Comparison of ENCODE assay signal across 8 cellular contexts in genomic region chr2:70070557-70071268, GRCh38. TPM values are rescaled to one million over a fixed set of nuclear protein-coding genes. Genes with fewer than 3 reads are reported as not detected.
A peak's percentile ranks its signal among the peaks of the same experiment; 100 is the strongest.
DNase-seq lines count a peak whose midpoint lies in the region; ATAC-seq and TF ChIP-seq lines count a peak whose summit lies in the region.

No MANE protein-coding gene starts in this region.

- H3K27ac ChIP-seq in transverse colon = peak overlapping the region; percentile 73 to 88 (median 84)

- no peak for TF ChIP-seq EP300 in transverse colon (IDR thresholded peaks at IDR 0.05; ENCODE audit: low read depth)

- TF ChIP-seq CTCF in fibroblast of mammary gland (conservative IDR thresholded peaks at IDR 0.05; ENCODE audit: control insufficient read depth, insufficient read depth, low read depth, low read length) = peak; percentile 96
- peak; percentile 72 for TF ChIP-seq CTCF in natural killer cell (IDR thresholded peaks at IDR 0.05)
- peak; percentile 76 to 97 (median 81) for TF ChIP-seq CTCF in transverse colon (IDR thresholded peaks at IDR 0.05)

- H3K27me3 ChIP-seq in transverse colon = no peaks in the 10 kb centered on the region

- no peak for TF ChIP-seq POLR2A in transverse colon (IDR thresholded peaks at IDR 0.05)

- WGBS in transverse colon (ENCODE audit: low coverage in 1 of 2), 2 donors = 0 to 61% methylated on average over 1 to 13 of the region's 13 CpGs

- no peaks in the 10 kb centered on the region for H3K27me3 Mint-ChIP-seq in natural killer cell (ENCODE audit: low read depth in 2 of 2)

- H3K36me3 ChIP-seq in transverse colon = peaks cover 0 to 4% (median 2%) of the 10 kb centered on the region in 4 donors

- H3K9me3 ChIP-seq in transverse colon = no peaks in the 10 kb centered on the region

- peak overlapping the region; percentile 88 to 94 for H3K27ac Mint-ChIP-seq in natural killer cell

- intact Hi-C loops in natural killer cell (cut with micrococcal nuclease) (no loop called here), transverse colon (cut with DNase I; ENCODE audit: low total_unique reads) (loop anchor here (10.0 kb wide), 1 partner anchor 156 kb away; the partner anchor contains the start of gene MXD1)

- H3K36me3 Mint-ChIP-seq in natural killer cell = no peaks in the 10 kb centered on the region

- ATAC-seq in GM21825 (IDR thresholded peaks at IDR 0.05; ENCODE audit: unreplicated experiment) (peak; percentile 75), natural killer cell (peak; percentile 71 to 89 (median 81))

- no peaks in the 10 kb centered on the region for H3K9me3 Mint-ChIP-seq in natural killer cell

- H3K4me3 ChIP-seq in fibroblast of mammary gland (ENCODE audit: control insufficient read depth, low read depth, low read length) (no peak overlapping the region), transverse colon (no peak overlapping the region)

- H3K4me1 Mint-ChIP-seq in natural killer cell = peaks cover 31 to 35% of the 10 kb centered on the region in 2 donors

- in situ Hi-C loops in transverse colon (cut with MboI; ENCODE audit: low pct_ligation_motif_present in 1 of 4, low pct_unique_long_range_greater_than_20kb in 1 of 4, low sequenced_read_pairs in 3 of 4) = loop anchor here in 3 of 4 donors (10.0 to 25.0 kb wide), 3 partner anchors 74 to 158 kb away; partner anchors contain the start of gene MXD1 (in 1 of the 3)

- DNase-seq in Daoy (ENCODE audit: low read depth) = peak; percentile 77
- peak; percentile 82 for DNase-seq in LHCN-M2 (ENCODE audit: low read depth)
- DNase-seq in activated effector memory CD4-positive, alpha-beta T cell treated with Interleukin-2 at 50 U/mL for 16 hours = peak; percentile 45
- peak; percentile 91 for DNase-seq in fibroblast of mammary gland (ENCODE audit: low read depth)
- peak; percentile 45 for DNase-seq in natural killer cell
- DNase-seq in transverse colon = peak; percentile 71

- H3K4me3 Mint-ChIP-seq in natural killer cell = peak overlapping the region; percentile 17

- H3K4me1 ChIP-seq in transverse colon = peaks cover 0 to 39% (median 23%) of the 10 kb centered on the region in 4 donors

TF ChIP-seq in PFSK-1, 5 proteins besides CTCF, POLR2A, EP300 and RAD21:
- TF ChIP-seq POLR2AphosphoS5 (IDR thresholded peaks at IDR 0.05; ENCODE audit: low read depth, low read length) (no peak), TAF1 (IDR thresholded peaks at IDR 0.05; ENCODE audit: borderline replicate concordance, insufficient read depth, low read length) (0 out of 2 replicates have a peak, but pooled peaks have one; percentile 26), SIN3A (IDR thresholded peaks at IDR 0.05; ENCODE audit: borderline replicate concordance, insufficient read depth, low read length) (0 out of 2 replicates have a peak, but pooled peaks have one; percentile 21), REST (IDR thresholded peaks at IDR 0.05; ENCODE audit: insufficient read depth in 1 of 2, low read depth in 2 of 2, low read length in 2 of 2) (no peak), FOXP2 (optimal IDR thresholded peaks at IDR 0.05; ENCODE audit: borderline replicate concordance, extremely low read depth, extremely low read length, insufficient read depth) (no peak)

RNA-seq across cellular contexts. Expression of gene PCBP1, which starts 16.6 kb away (rescaled TPM):
- 20.2 and 22.1 TPM in 2 replicates for total RNA-seq in Daoy (2014; rRNA removed; shearing (Covaris generic))
- total RNA-seq in LHCN-M2 (2014; rRNA removed) (39.0 and 49.7 TPM in 2 replicates), natural killer cell (100 to 1,000 TPM; 329 to 358 (median 352) TPM), transverse colon (100 to 1,000 TPM; 103 to 189 (median 149) TPM)
- 313 TPM for polyA plus RNA-seq in LHCN-M2 (2012)
- 438 TPM for polyA plus RNA-seq in PFSK-1 (2012; ENCODE audit: insufficient read length, low read depth)
